Comparison of ENCODE assay signal across 1 cellular context in the genomic region with DNA sequence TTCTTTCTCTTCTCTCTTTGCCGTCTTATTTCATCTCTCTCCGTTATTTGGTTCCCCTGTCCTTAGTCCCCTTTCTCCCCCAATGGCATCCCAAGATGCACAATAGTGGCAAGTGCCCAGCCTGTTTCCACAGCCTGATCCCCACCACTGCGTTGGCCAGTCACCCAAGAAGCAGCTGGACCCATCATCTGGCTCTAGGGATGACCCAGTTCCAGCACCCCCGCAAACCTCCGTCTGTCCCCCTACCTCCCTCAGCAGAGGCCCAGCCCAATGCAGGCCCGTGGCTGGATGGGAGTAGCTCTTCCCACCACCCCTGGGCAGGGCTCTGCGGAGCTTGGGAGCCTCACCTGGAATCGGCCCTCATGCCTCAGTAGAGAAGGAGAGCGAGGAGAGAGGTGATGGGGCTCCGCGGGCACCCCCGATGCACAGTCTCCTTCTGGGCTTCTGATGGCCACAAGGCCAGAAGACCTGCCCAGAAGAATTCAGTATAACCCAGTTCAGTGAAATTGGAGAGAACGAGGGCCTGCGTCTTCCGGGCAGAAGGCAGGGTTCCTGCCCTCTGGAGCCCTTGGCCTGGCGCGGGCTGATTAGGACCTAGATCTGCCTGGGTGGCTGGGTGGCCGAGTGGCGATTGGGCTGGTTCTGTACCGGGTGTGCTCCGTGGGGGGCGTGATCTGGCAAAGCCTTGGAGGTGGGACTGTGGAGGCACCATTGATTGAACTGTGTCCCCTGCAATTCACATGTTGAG.
TF ChIP-seq lines count a peak whose summit lies in the region.

No MANE protein-coding gene starts in this region.

TF ChIP-seq in GM12878, 131 proteins besides CTCF, POLR2A, EP300 and RAD21:
- TF ChIP-seq TCF3 (IDR thresholded peaks at IDR 0.05; ENCODE audit: borderline replicate concordance, insufficient read depth, low read depth, low read length), result no peak
- no peak for TF ChIP-seq MEF2A (IDR thresholded peaks at IDR 0.05; ENCODE audit: insufficient read depth, low read depth, low read length)
- TF ChIP-seq ZSCAN29 (IDR thresholded peaks at IDR 0.05), result no peak
- no peak for TF ChIP-seq PML (IDR thresholded peaks at IDR 0.05; ENCODE audit: low read length)
- TF ChIP-seq STAT3 (IDR thresholded peaks at IDR 0.05; ENCODE audit: low read depth, low read length), result no peak
- no peak for TF ChIP-seq RUNX3 (IDR thresholded peaks at IDR 0.05; ENCODE audit: low read length)
- TF ChIP-seq TBL1XR1 (IDR thresholded peaks at IDR 0.05; ENCODE audit: low read depth, low read length), result no peak
- TF ChIP-seq, protein P1, sequence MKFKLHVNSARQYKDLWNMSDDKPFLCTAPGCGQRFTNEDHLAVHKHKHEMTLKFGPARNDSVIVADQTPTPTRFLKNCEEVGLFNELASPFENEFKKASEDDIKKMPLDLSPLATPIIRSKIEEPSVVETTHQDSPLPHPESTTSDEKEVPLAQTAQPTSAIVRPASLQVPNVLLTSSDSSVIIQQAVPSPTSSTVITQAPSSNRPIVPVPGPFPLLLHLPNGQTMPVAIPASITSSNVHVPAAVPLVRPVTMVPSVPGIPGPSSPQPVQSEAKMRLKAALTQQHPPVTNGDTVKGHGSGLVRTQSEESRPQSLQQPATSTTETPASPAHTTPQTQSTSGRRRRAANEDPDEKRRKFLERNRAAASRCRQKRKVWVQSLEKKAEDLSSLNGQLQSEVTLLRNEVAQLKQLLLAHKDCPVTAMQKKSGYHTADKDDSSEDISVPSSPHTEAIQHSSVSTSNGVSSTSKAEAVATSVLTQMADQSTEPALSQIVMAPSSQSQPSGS (IDR thresholded peaks at IDR 0.05; ENCODE audit: low read length), result no peak
- TF ChIP-seq, protein P2, sequence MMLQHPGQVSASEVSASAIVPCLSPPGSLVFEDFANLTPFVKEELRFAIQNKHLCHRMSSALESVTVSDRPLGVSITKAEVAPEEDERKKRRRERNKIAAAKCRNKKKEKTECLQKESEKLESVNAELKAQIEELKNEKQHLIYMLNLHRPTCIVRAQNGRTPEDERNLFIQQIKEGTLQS (IDR thresholded peaks at IDR 0.05; ENCODE audit: borderline replicate concordance, extremely low read depth, low read depth, low read length), result no peak
- TF ChIP-seq JUND (IDR thresholded peaks at IDR 0.05; ENCODE audit: low read depth, low read length), result no peak
- TF ChIP-seq CREM (IDR thresholded peaks at IDR 0.05; ENCODE audit: low read depth), result no peak
- TF ChIP-seq NRF1 (conservative IDR thresholded peaks at IDR 0.05; ENCODE audit: low read depth, low read length), result no peak
- no peak for TF ChIP-seq IRF4 (IDR thresholded peaks at IDR 0.05; ENCODE audit: low read depth, low read length)
- TF ChIP-seq, protein P3, sequence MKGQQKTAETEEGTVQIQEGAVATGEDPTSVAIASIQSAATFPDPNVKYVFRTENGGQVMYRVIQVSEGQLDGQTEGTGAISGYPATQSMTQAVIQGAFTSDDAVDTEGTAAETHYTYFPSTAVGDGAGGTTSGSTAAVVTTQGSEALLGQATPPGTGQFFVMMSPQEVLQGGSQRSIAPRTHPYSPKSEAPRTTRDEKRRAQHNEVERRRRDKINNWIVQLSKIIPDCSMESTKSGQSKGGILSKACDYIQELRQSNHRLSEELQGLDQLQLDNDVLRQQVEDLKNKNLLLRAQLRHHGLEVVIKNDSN (IDR thresholded peaks at IDR 0.05; ENCODE audit: borderline replicate concordance, extremely low read length, insufficient read depth, low read depth, low read length), result no peak
- no peak for TF ChIP-seq LARP7 (IDR thresholded peaks at IDR 0.05)
- no peak for TF ChIP-seq SUPT20H (IDR thresholded peaks at IDR 0.05; ENCODE audit: borderline replicate concordance, control insufficient read depth, low read depth, low read length)
- TF ChIP-seq, protein P4, sequence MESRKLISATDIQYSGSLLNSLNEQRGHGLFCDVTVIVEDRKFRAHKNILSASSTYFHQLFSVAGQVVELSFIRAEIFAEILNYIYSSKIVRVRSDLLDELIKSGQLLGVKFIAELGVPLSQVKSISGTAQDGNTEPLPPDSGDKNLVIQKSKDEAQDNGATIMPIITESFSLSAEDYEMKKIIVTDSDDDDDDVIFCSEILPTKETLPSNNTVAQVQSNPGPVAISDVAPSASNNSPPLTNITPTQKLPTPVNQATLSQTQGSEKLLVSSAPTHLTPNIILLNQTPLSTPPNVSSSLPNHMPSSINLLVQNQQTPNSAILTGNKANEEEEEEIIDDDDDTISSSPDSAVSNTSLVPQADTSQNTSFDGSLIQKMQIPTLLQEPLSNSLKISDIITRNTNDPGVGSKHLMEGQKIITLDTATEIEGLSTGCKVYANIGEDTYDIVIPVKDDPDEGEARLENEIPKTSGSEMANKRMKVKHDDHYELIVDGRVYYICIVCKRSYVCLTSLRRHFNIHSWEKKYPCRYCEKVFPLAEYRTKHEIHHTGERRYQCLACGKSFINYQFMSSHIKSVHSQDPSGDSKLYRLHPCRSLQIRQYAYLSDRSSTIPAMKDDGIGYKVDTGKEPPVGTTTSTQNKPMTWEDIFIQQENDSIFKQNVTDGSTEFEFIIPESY (IDR thresholded peaks at IDR 0.05), result no peak
- TF ChIP-seq, protein P5, sequence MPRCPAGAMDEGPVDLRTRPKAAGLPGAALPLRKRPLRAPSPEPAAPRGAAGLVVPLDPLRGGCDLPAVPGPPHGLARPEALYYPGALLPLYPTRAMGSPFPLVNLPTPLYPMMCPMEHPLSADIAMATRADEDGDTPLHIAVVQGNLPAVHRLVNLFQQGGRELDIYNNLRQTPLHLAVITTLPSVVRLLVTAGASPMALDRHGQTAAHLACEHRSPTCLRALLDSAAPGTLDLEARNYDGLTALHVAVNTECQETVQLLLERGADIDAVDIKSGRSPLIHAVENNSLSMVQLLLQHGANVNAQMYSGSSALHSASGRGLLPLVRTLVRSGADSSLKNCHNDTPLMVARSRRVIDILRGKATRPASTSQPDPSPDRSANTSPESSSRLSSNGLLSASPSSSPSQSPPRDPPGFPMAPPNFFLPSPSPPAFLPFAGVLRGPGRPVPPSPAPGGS (IDR thresholded peaks at IDR 0.05; ENCODE audit: borderline replicate concordance, insufficient read depth, low read depth, low read length, poor library complexity, severe bottlenecking), result no peak
